In the genomic region with DNA sequence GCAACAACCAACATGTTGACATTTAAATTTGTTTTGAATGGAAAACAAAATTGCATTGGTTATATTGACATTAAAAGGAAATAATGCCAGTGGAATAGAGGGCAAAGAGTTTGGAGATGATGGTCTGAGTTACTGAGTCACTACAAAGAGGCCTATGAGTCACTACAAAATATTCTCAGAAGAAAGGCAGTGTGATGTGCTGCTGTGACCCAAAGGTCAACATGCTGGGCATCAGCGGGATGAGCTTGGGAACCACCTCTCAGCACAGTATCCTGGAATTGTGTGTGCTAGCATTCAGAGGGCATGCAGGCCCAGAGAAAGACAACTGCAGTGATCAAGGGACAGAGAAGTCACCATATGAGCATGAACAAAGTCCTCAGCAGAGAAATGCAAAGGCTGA, we compare ENCODE assay signal across 1 cellular context.
TF ChIP-seq lines count a peak whose summit lies in the region.

No MANE protein-coding gene starts in this region.

TF ChIP-seq in GM12878, 131 proteins besides CTCF, POLR2A, EP300 and RAD21:
- no peak for TF ChIP-seq HDAC6 (IDR thresholded peaks at IDR 0.05; ENCODE audit: unreplicated experiment)
- no peak for TF ChIP-seq NFXL1 (IDR thresholded peaks at IDR 0.05; ENCODE audit: borderline replicate concordance)
- TF ChIP-seq NR2F1 (conservative IDR thresholded peaks at IDR 0.05), result peak; percentile 36; the same call in 1 of the 2 replicates
